In the genomic region with DNA sequence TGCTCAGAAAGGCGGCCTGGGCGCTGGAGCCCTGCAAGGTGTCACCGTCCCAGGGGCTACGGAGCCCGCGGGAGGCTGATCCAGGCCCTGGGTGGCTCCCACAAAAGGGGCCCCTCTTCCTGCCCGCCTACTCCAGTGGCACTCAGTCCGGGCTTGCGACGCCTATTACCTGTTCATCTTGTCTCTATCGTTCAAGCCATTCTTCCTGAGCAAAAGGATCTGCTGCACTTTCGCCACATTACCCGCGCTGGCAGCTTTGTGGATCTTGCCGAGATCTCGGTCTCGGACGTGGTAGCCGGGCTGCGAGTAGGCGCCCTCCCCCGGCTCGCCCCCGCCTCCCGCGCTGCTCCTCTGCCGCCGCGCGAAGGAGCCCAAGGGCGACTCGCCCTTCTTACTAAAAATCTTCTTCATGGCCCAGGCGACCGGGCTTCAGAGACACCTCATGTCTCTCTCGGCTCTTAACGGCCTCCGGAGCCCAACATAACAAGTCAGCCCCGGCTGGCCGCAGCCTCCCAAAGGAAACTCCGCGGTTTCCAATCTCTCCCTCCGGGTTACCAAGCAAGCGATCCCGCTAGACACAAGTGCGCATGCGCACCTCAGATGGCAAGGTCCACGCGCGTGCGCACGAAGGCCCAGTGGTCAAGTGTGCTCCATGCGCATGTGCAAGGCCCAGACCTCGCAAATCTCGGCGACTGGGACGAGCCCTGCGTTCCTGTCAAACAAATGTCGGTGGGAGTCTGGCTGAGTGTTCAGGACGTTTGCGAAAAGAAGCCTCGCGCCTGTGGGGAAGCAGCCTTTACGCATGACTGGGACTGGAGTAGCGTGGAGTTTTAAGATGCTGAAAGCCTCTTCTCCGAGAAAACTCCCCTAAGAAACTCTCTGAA, we compare ENCODE assay signal across 8 cellular contexts. TPM values are rescaled to one million over a fixed set of nuclear protein-coding genes. Genes with fewer than 3 reads are reported as not detected.
A peak's percentile ranks its signal among the peaks of the same experiment; 100 is the strongest.
DNase-seq lines count a peak whose midpoint lies in the region; ATAC-seq and TF ChIP-seq lines count a peak whose summit lies in the region.

ANKRD26 (minus strand) TSS at position 579 of the 884 bp plus-strand sequence; CDS start at position 411, 168 bp downstream.

- no peaks in the 10 kb centered on the region for H4K20me1 ChIP-seq in OCI-LY3 (ENCODE audit: insufficient read depth, low read length)

- peak within 1 kb of the TSS; percentile 97 for H3K4me2 ChIP-seq in OCI-LY3 (ENCODE audit: low read length)

- peak within 1 kb of the TSS; percentile 80 for H3K9ac ChIP-seq in OCI-LY3 (ENCODE audit: low read length)

- peak; percentile 77 for ATAC-seq in GM21526 (IDR thresholded peaks at IDR 0.05; ENCODE audit: low FRiP score, unreplicated experiment)

- peak within 1 kb of the TSS; percentile 98 for H2AFZ ChIP-seq in OCI-LY3 (ENCODE audit: low read depth, low read length)

- DNase-seq in DMS 273 treated with DMSO at 0.1 percent for 48 hours (lab: John Stamatoyannopoulos, UW) (peak; percentile 80), HuH-7.5 (ENCODE audit: low spot score) (peak; percentile 91), activated T-cell treated with anti-CD3 and anti-CD28 coated beads for 4 hours (peak; percentile 94), epithelial cell of prostate (ENCODE audit: low read depth, low spot score) (peak; percentile 69)
- peak; percentile 96 to 97 for DNase-seq in stimulated activated CD8-positive, alpha-beta memory T cell treated with anti-CD3 and anti-CD28 coated beads, Interleukin-2, amount 100 ng/mL, for 48 hours (ENCODE audit: low read depth in 2 of 2)

- H3K9me3 ChIP-seq in OCI-LY3 (ENCODE audit: insufficient read depth, low read length) (no peaks in the 10 kb centered on the region), mononuclear cell (ENCODE audit: low read depth, low read length) (no peaks in the 10 kb centered on the region)

- H3K27me3 ChIP-seq in OCI-LY3 (ENCODE audit: low read depth, low read length) (no peaks in the 10 kb centered on the region), mononuclear cell (ENCODE audit: insufficient read depth, low read length) (no peaks in the 10 kb centered on the region)

- H3K27ac ChIP-seq in OCI-LY3 (ENCODE audit: low read length) (peak within 1 kb of the TSS; percentile 57), epithelial cell of prostate (peak within 1 kb of the TSS; percentile 68)

- H3K4me1 ChIP-seq in OCI-LY3 (ENCODE audit: low read length) (peaks cover 20% of the 10 kb centered on the region), mononuclear cell (ENCODE audit: insufficient read depth, low read length) (peaks cover 17% of the 10 kb centered on the region)

- peaks cover 6% of the 10 kb centered on the region; the same call in 1 of the 2 replicates for H3K79me2 ChIP-seq in OCI-LY3 (ENCODE audit: low read length)

- H3K36me3 ChIP-seq in OCI-LY3 (replicated peaks; ENCODE audit: low read depth, low read length) = no peaks in the 10 kb centered on the region

- peak within 1 kb of the TSS; percentile 92 for H3K4me3 ChIP-seq in OCI-LY3 (ENCODE audit: low read length)
- H3K4me3 ChIP-seq in mononuclear cell (ENCODE audit: low read length) = peak within 1 kb of the TSS; percentile 83

- peak; percentile 20 for TF ChIP-seq CTCF in OCI-LY3 (IDR thresholded peaks at IDR 0.05; ENCODE audit: low read depth, low read length)

RNA-seq across cellular contexts. Expression of gene ANKRD26, which starts in this region (rescaled TPM):
- 6.3 TPM for total RNA-seq in mononuclear cell

Comparison
In these comparisons a context has a peak if more than half of its experiments do, and no peak if none do; other contexts are left out.
1. Peak in every context shown above with its lines: DNase-seq, ATAC-seq, H3K4me3 ChIP-seq and H3K27ac ChIP-seq.